In genomic region chr11:104159356-104159755, GRCh38 we compare ENCODE assay signal across 21 cellular contexts. TPM values are rescaled to one million over a fixed set of nuclear protein-coding genes. Genes with fewer than 3 reads are reported as not detected.
"Had no signal": no experiment of that assay in that cellular context is flagged by ENCODE, and none has a peak within 500 bp of the region (broad histone marks: within the 10 kb centered on the region; RNA-seq: fewer than 3 reads in every experiment).

No MANE protein-coding gene starts in this region.

- H3K4me3 ChIP-seq: prostate gland, right atrium auricular region, suprapubic skin, transverse colon, uterus had no signal

- DNase-seq: activated CD4-positive, alpha-beta T cell treated with anti-CD3 and anti-CD28 coated beads for 1 hour; activated CD4-positive, alpha-beta T cell treated with anti-CD3 and anti-CD28 coated beads, Interleukin-2, amount 50 U/mL, for 48 hours; activated gamma-delta T cell treated with Interleukin-2 at 50 U/mL for 16 hours; amygdala; central memory CD4-positive, alpha-beta T cell; erythroblast; head of caudate nucleus; kidney glomerular epithelial cell; left ventricle myocardium superior; stimulated activated naive CD8-positive, alpha-beta T cell treated with anti-CD3 and anti-CD28 coated beads, Interleukin-15, amount 100 ng/mL, for 72 hours; T-helper 2 cell; transverse colon; uterus; WERI-Rb-1 had no signal

- H3K27ac ChIP-seq: coronary artery, prostate gland, right atrium auricular region, suprapubic skin, transverse colon, uterus, WERI-Rb-1 had no signal

- ATAC-seq: activated naive CD4-positive, alpha-beta T cell treated with anti-CD3 and anti-CD28 coated beads, Interleukin-2, amount 50 U/mL, for 72 hours; left ventricle myocardium superior; stimulated activated naive CD8-positive, alpha-beta T cell treated with anti-CD3 and anti-CD28 coated beads, Interleukin-15, amount 100 ng/mL, for 72 hours had no signal

- H3K36me3 ChIP-seq: prostate gland, right atrium auricular region, suprapubic skin, transverse colon, uterus, WERI-Rb-1 had no signal

- FAIRE-seq: frontal cortex had no signal

- H3K9me3 ChIP-seq: prostate gland, right atrium auricular region, suprapubic skin, transverse colon, uterus had no signal

- H3K4me1 ChIP-seq: prostate gland, uterus had no signal

- H3K27me3 ChIP-seq: right atrium auricular region, uterus had no signal

RNA-seq across cellular contexts. Expression of gene PDGFD, which starts 4.6 kb away (rescaled TPM):
- total RNA-seq: activated naive CD4-positive, alpha-beta T cell treated with anti-CD3 and anti-CD28 coated beads, Interleukin-2, amount 50 U/mL, for 72 hours; activated T-helper 1 cell treated with anti-CD3 and anti-CD28 coated beads, Interleukin-12 subunit alpha, Interleukin-12 subunit beta, Interleukin-2, Interleukin-4 antibody, amounts not matched to agents 30 ng/mL and 10 ng/mL and 1 ng/mL, durations not matched to agents 14 hours and 24 hours and 36 hours had no signal
